Comparison of ENCODE assay signal across 1 cellular context in genomic region chr18:46067431-46068007, GRCh38.
A peak's percentile ranks its signal among the peaks of the same experiment; 100 is the strongest.
TF ChIP-seq lines count a peak whose summit lies in the region.

No MANE protein-coding gene starts in this region.

TF ChIP-seq in K562, 482 proteins besides CTCF, POLR2A, EP300 and RAD21:
- TF ChIP-seq NFYB (IDR thresholded peaks at IDR 0.05; ENCODE audit: extremely low read depth, insufficient read length), result peak; percentile 34
- peak; percentile 67 for TF ChIP-seq PKNOX1 (IDR thresholded peaks at IDR 0.05)
- no peak for TF ChIP-seq ZKSCAN8 (CRISPR knock-in tag; IDR thresholded peaks at IDR 0.05)
- TF ChIP-seq RBM25 (IDR thresholded peaks at IDR 0.05; ENCODE audit: low read depth, low read length, severe bottlenecking), result peak; percentile 19
- peak; percentile 13 for TF ChIP-seq ZFP36 (IDR thresholded peaks at IDR 0.05; ENCODE audit: low read depth, low read length, partially characterized antibody)
- no peak for TF ChIP-seq HOMEZ (CRISPR knock-in tag; IDR thresholded peaks at IDR 0.05)
- TF ChIP-seq SRF (CRISPR knock-in tag; IDR thresholded peaks at IDR 0.05), result peak; percentile 76 to 98
